In genomic region chr13:34156841-34157365, GRCh38 we compare ENCODE assay signal across 8 cellular contexts.
A peak's percentile ranks its signal among the peaks of the same experiment; 100 is the strongest.
DNase-seq lines count a peak whose midpoint lies in the region; ATAC-seq and TF ChIP-seq lines count a peak whose summit lies in the region.

No MANE protein-coding gene starts in this region.

- no peaks in the 10 kb centered on the region for H3K9me3 Mint-ChIP-seq in activated CD4-positive, alpha-beta T cell treated with anti-CD3 and anti-CD28 coated beads for 36 hours (ENCODE audit: low read depth)

- H3K9me3 ChIP-seq in MG63 = no peaks in the 10 kb centered on the region
- no peaks in the 10 kb centered on the region for H3K9me3 ChIP-seq in colonic mucosa
- H3K9me3 ChIP-seq in mesodermal cell (ENCODE audit: control insufficient read depth, low read length) = no peaks in the 10 kb centered on the region

- TF ChIP-seq CTCF in colonic mucosa (IDR thresholded peaks at IDR 0.05) = no peak

- H3K27ac Mint-ChIP-seq in activated CD4-positive, alpha-beta T cell treated with anti-CD3 and anti-CD28 coated beads for 36 hours = peak overlapping the region; percentile 68

- no peaks in the 10 kb centered on the region for H3K4me1 ChIP-seq in colonic mucosa
- peaks cover 58% of the 10 kb centered on the region for H3K4me1 ChIP-seq in mesodermal cell (ENCODE audit: control insufficient read depth, insufficient read depth, low read length, poor library complexity, severe bottlenecking)

- peak overlapping the region; percentile 10 for H3K27ac ChIP-seq in colonic mucosa
- peak overlapping the region; percentile 92 for H3K27ac ChIP-seq in mesodermal cell (ENCODE audit: low read depth, low read length, severe bottlenecking)

- POLR2A ChIA-PET in activated CD4-positive, alpha-beta T cell treated with anti-CD3 and anti-CD28 coated beads for 36 hours (lab: Charles Lee) = no interaction called here
- POLR2A ChIA-PET in HEK293T (lab: Yijun Ruan, JAX) = no interaction called here

- H3K4me3 ChIP-seq in MG63 = peak overlapping the region; percentile 11
- H3K4me3 ChIP-seq in colonic mucosa = no peak overlapping the region
- H3K4me3 ChIP-seq in mesodermal cell (ENCODE audit: extremely low read depth, insufficient read depth, low read length, poor library complexity, severe bottlenecking) = no peak overlapping the region

- no peaks in the 10 kb centered on the region for H3K36me3 ChIP-seq in MG63
- H3K36me3 ChIP-seq in colonic mucosa = no peaks in the 10 kb centered on the region
- no peaks in the 10 kb centered on the region for H3K36me3 ChIP-seq in mesodermal cell (ENCODE audit: control insufficient read depth, insufficient read depth, low read length)

- CTCF ChIA-PET in activated CD4-positive, alpha-beta T cell treated with anti-CD3 and anti-CD28 coated beads for 36 hours (lab: Charles Lee) = interaction anchor here (0.6 kb wide), 1 partner anchor 356 kb away, joined by 3 read pairs; no protein-coding TSS in a partner anchor
- CTCF ChIA-PET in HEK293T (lab: Yijun Ruan, JAX) = interaction anchor here (0.7 kb wide), 1 partner anchor 1197 kb away, joined by 5 read pairs; no protein-coding TSS in a partner anchor

- peaks cover 14% of the 10 kb centered on the region for H3K4me1 Mint-ChIP-seq in activated CD4-positive, alpha-beta T cell treated with anti-CD3 and anti-CD28 coated beads for 36 hours

- peak overlapping the region; percentile 20 for H3K4me3 Mint-ChIP-seq in activated CD4-positive, alpha-beta T cell treated with anti-CD3 and anti-CD28 coated beads for 36 hours

- intact Hi-C loops in activated CD4-positive, alpha-beta T cell treated with anti-CD3 and anti-CD28 coated beads for 36 hours (cut with DNase I, micrococcal nuclease) = loop anchor here (5.0 to 10.0 kb wide), 4 partner anchors 340 to 785 kb away; partner anchors contain the start of genes RFC3 (in 2 of the 2) and NBEA (in 1 of the 2)
- intact Hi-C loops in colonic mucosa (cut with DNase I) = no loop called here

- H3K9ac ChIP-seq in colonic mucosa (ENCODE audit: low read depth in 2 of 2, low read length in 2 of 2) = peak overlapping the region in 1 of 2 donors; percentile 3

- peak; percentile 96 for ATAC-seq in activated CD4-positive, alpha-beta T cell treated with anti-CD3 and anti-CD28 coated beads for 36 hours

- H3K27me3 ChIP-seq in MG63 (no peaks in the 10 kb centered on the region), colonic mucosa (no peaks in the 10 kb centered on the region)

- H3K36me3 Mint-ChIP-seq in activated CD4-positive, alpha-beta T cell treated with anti-CD3 and anti-CD28 coated beads for 36 hours (ENCODE audit: low read depth) = no peaks in the 10 kb centered on the region

- 35 to 46% methylated on average over 6 to 11 of the region's 12 CpGs for WGBS in mesodermal cell (ENCODE audit: insufficient coverage in 2 of 2), 2 experiments

- H3K27me3 Mint-ChIP-seq in activated CD4-positive, alpha-beta T cell treated with anti-CD3 and anti-CD28 coated beads for 36 hours = peaks cover 24% of the 10 kb centered on the region

- DNase-seq in activated CD4-positive, alpha-beta T cell treated with anti-CD3 and anti-CD28 coated beads for 36 hours = peak; percentile 80
- DNase-seq in activated CD4-positive, alpha-beta T cell treated with anti-CD3 and anti-CD28 coated beads for 1 hour = no peak
- DNase-seq in HEK293T (ENCODE audit: extremely low spot score) = peak; percentile 45
- peak; percentile 93 for DNase-seq in MG63
- peak; percentile 97 for DNase-seq in SW480 (ENCODE audit: low spot score)
- DNase-seq in colonic mucosa = peak; percentile 81
- peak; percentile 81 for DNase-seq in stromal cell of bone marrow (ENCODE audit: low read depth)

TF ChIP-seq in HEK293T, 16 proteins besides CTCF, POLR2A, EP300 and RAD21:
- TF ChIP-seq, protein P1, sequence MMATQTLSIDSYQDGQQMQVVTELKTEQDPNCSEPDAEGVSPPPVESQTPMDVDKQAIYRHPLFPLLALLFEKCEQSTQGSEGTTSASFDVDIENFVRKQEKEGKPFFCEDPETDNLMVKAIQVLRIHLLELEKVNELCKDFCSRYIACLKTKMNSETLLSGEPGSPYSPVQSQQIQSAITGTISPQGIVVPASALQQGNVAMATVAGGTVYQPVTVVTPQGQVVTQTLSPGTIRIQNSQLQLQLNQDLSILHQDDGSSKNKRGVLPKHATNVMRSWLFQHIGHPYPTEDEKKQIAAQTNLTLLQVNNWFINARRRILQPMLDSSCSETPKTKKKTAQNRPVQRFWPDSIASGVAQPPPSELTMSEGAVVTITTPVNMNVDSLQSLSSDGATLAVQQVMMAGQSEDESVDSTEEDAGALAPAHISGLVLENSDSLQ (IDR thresholded peaks at IDR 0.05) = no peak
- no peak for TF ChIP-seq TARDBP (IDR thresholded peaks at IDR 0.05)
- no peak for TF ChIP-seq ARNT (IDR thresholded peaks at IDR 0.05)
- no peak for TF ChIP-seq FOXK2 (IDR thresholded peaks at IDR 0.05)
- TF ChIP-seq L3MBTL2 (conservative IDR thresholded peaks at IDR 0.05) = peak; percentile 19; the same call in 1 of the 2 replicates
- TF ChIP-seq FOXM1 (IDR thresholded peaks at IDR 0.05; ENCODE audit: borderline replicate concordance) = no peak
- TF ChIP-seq ELF4 (IDR thresholded peaks at IDR 0.05) = no peak
- no peak for TF ChIP-seq NFRKB (IDR thresholded peaks at IDR 0.05)
